Comparison of ENCODE assay signal across 8 cellular contexts in the genomic region with DNA sequence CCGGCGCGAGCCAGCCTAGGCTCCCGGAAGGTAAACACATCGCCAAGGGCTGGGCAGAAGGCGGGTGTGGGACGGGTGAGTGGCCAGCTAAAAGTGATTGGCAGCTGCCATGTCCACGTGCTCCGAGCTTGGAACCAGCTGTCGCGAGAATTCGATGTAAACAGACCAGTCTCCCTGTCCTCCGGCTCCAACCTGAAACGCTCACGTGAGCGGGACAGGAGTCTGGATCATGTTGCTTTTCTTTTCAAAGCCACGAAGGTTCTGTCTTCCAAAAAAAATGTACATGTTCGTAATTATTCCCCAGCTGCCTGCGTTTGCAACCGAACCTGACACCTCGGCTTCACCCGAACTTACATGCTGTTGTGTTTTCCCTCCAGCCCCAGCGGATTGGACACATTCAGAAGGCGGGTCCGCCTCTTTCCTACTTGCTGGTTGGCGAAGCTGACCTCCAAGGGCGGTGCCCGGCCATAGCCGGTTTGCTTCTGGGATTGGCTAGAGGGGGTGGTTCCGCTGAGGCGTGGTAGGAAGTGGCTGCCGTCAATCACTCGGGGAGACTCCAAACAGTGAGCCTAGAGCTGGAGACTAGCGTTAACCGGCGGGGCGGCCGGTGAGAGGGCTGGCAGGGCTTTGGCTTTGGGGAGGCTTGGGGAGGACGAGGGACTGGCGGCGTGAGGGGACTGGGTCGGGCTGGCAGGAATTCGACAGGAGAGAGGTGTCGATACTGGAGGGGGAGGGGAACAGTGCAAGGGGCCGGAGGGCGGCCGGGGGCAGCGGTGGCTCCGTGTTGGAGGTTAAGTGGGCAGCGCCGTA. TPM values are rescaled to one million over a fixed set of nuclear protein-coding genes. Genes with fewer than 3 reads are reported as not detected.
DNase-seq lines count a peak whose midpoint lies in the region; ATAC-seq and TF ChIP-seq lines count a peak whose summit lies in the region.

A gene (plus strand): TSS at position 544 of the 810 bp plus-strand sequence.

- H3K4me1 ChIP-seq in ovary (ENCODE audit: insufficient read depth) = peaks cover 6% of the 10 kb centered on the region
- peaks cover 3 to 14% of the 10 kb centered on the region in 2 donors for H3K4me1 ChIP-seq in thyroid gland

- no peaks in the 10 kb centered on the region for H3K36me3 Mint-ChIP-seq in activated naive CD8-positive, alpha-beta T cell treated with anti-CD3 and anti-CD28 coated beads for 36 hours

- no peak for TF ChIP-seq CTCF in GM10248 (IDR thresholded peaks at IDR 0.05; ENCODE audit: control extremely low read depth, extremely low read depth, low read depth, missing control alignments)
- no peak for TF ChIP-seq CTCF in ovary (IDR thresholded peaks at IDR 0.05)
- TF ChIP-seq CTCF in thyroid gland (IDR thresholded peaks at IDR 0.05) = no peak

- 0% methylated on average over 51 of the region's 51 CpGs for WGBS in ovary, 3 donors
- 1% methylated on average over 49 to 50 of the region's 51 CpGs for WGBS in thyroid gland, 2 donors

- H3K9me3 Mint-ChIP-seq in activated naive CD8-positive, alpha-beta T cell treated with anti-CD3 and anti-CD28 coated beads for 36 hours = no peaks in the 10 kb centered on the region

- ATAC-seq in HG02623 (IDR thresholded peaks at IDR 0.05; ENCODE audit: unreplicated experiment) (peak; percentile 97), Right ventricle myocardium inferior (peak; percentile 99)

- H3K27ac ChIP-seq in ovary = peak within 1 kb of the TSS; percentile 58 to 64
- peak within 1 kb of the TSS; percentile 51 to 67 (median 62) for H3K27ac ChIP-seq in thyroid gland

- H3K9me3 ChIP-seq in ovary = no peaks in the 10 kb centered on the region
- no peaks in the 10 kb centered on the region for H3K9me3 ChIP-seq in thyroid gland

- TF ChIP-seq EP300 in ovary (IDR thresholded peaks at IDR 0.05) = no peak

- peaks cover 14% of the 10 kb centered on the region for H3K4me1 Mint-ChIP-seq in activated naive CD8-positive, alpha-beta T cell treated with anti-CD3 and anti-CD28 coated beads for 36 hours

- no peaks in the 10 kb centered on the region for H3K27me3 Mint-ChIP-seq in activated naive CD8-positive, alpha-beta T cell treated with anti-CD3 and anti-CD28 coated beads for 36 hours

- intact Hi-C loops in Right ventricle myocardium inferior (cut with DNase I) (loop anchor here (2.0 kb wide), 1 partner anchor 77 kb away; a partner anchor contains a TSS), ovary (cut with DNase I) (no loop called here), thyroid gland (cut with DNase I) (no loop called here)

- DNase-seq in GM10248 (ENCODE audit: extremely low spot score) (peak; percentile 99), NCI-H1105 (lab: John Stamatoyannopoulos, UW) (peak; percentile 95), SKM-1 treated with dmso at 0.1 percent for 144 hours (lab: John Stamatoyannopoulos, UW; ENCODE audit: unreplicated experiment) (peak; percentile 97), Right ventricle myocardium inferior (ENCODE audit: missing footprints) (peak; percentile 98), ovary (peak; percentile 95 to 97 (median 97)), thyroid gland (peak; percentile 99)
- peak; percentile 97 for DNase-seq in activated naive CD8-positive, alpha-beta T cell treated with anti-CD3 and anti-CD28 coated beads for 36 hours

- H3K36me3 ChIP-seq in ovary (no peaks in the 10 kb centered on the region), thyroid gland (no peaks in the 10 kb centered on the region)

- H3K4me3 Mint-ChIP-seq in activated naive CD8-positive, alpha-beta T cell treated with anti-CD3 and anti-CD28 coated beads for 36 hours = peak within 1 kb of the TSS; percentile 98

- peak within 1 kb of the TSS; percentile 87 for H3K27ac Mint-ChIP-seq in activated naive CD8-positive, alpha-beta T cell treated with anti-CD3 and anti-CD28 coated beads for 36 hours

- CTCF ChIA-PET in GM10248 (lab: Yijun Ruan, JAX) = interaction anchor here (0.7 to 1.9 kb wide), 6 partner anchors 9 to 1432 kb away, joined by 3 to 9 read pairs (median 3); no protein-coding TSS in a partner anchor

- H3K4me3 ChIP-seq in ovary (peak within 1 kb of the TSS; percentile 73), thyroid gland (replicated peaks in 1 of 3) (peak within 1 kb of the TSS; percentile 60 to 91 (median 83))

- peak; percentile 69 for TF ChIP-seq POLR2A in ovary (IDR thresholded peaks at IDR 0.05)
- TF ChIP-seq POLR2A in thyroid gland (IDR thresholded peaks at IDR 0.05) = peak; percentile 19 to 88

- H3K27me3 ChIP-seq in ovary (no peaks in the 10 kb centered on the region), thyroid gland (no peaks in the 10 kb centered on the region)

- POLR2A ChIA-PET in GM10248 (lab: Yijun Ruan, JAX) = interaction anchor here (0.6 to 1.1 kb wide), 4 partner anchors 11 to 801 kb away, joined by 3 to 4 read pairs (median 4); a partner anchor contains a TSS

RNA-seq across cellular contexts. Expression of the gene that starts here (rescaled TPM):
- total RNA-seq in activated naive CD8-positive, alpha-beta T cell treated with anti-CD3 and anti-CD28 coated beads for 36 hours = 1 to 10 TPM; 4.9 to 7.0 TPM
- total RNA-seq in Right ventricle myocardium inferior = 13.3 TPM
- total RNA-seq in ovary = 10 to 100 TPM; 20.5 to 31.0 (median 21.6) TPM
- polyA plus RNA-seq in ovary = 10 to 100 TPM in 1 of 2 donors, 1 to 10 TPM in 1; 9.4 to 37.0 TPM
- 10 to 100 TPM; 41.8 to 78.7 (median 51.6) TPM for total RNA-seq in thyroid gland

Comparison
In these comparisons a context has a peak if more than half of its experiments do, and no peak if none do; other contexts are left out.
1. Peak in every context shown above with its lines: DNase-seq, ATAC-seq, H3K4me3 ChIP-seq and H3K27ac ChIP-seq.